In genomic region chr2:180573951-180574350, GRCh38 we compare ENCODE assay signal across 16 cellular contexts.
A peak's percentile ranks its signal among the peaks of the same experiment; 100 is the strongest.
DNase-seq lines count a peak whose midpoint lies in the region; ATAC-seq and TF ChIP-seq lines count a peak whose summit lies in the region.
"Had no signal": no experiment of that assay in that cellular context is flagged by ENCODE, and none has a peak within 500 bp of the region (broad histone marks: within the 10 kb centered on the region; RNA-seq: fewer than 3 reads in every experiment).

No MANE protein-coding gene starts in this region.

- no peaks in the 10 kb centered on the region for H3K36me3 ChIP-seq in MM.1S (replicated peaks; ENCODE audit: insufficient read depth, low read length)
- H3K36me3 ChIP-seq: heart right ventricle had no signal

- H3K27me3 ChIP-seq in foreskin keratinocyte, result no peaks in the 10 kb centered on the region
- H3K27me3 ChIP-seq in MM.1S (replicated peaks; ENCODE audit: insufficient read depth, low read length), result no peaks in the 10 kb centered on the region
- H3K27me3 ChIP-seq: heart right ventricle had no signal

- H3K27ac Mint-ChIP-seq in activated T-cell treated with anti-CD3 and anti-CD28 coated beads, Interleukin-2, amount 50 U/mL, for 24 hours, result no peak overlapping the region
- H3K27ac Mint-ChIP-seq: activated naive CD4-positive, alpha-beta T cell treated with anti-CD3 and anti-CD28 coated beads for 36 hours; progenitor cell of endocrine pancreas had no signal

- DNase-seq in COLO668 (lab: John Stamatoyannopoulos, UW; ENCODE audit: unreplicated experiment) (peak; percentile 24), HPDE6-E6E7 (ENCODE audit: extremely low spot score) (peak; percentile 56), RWPE1 (ENCODE audit: low spot score) (peak; percentile 78), foreskin keratinocyte (peak; percentile 76 to 84), ureter (ENCODE audit: low spot score) (no peak), MM.1S (no peak), coronary artery (ENCODE audit: low spot score) (no peak)
- no peak for DNase-seq in activated T-cell treated with anti-CD3 and anti-CD28 coated beads, Interleukin-2, amount 50 U/mL, for 24 hours
- DNase-seq: activated CD8-positive, alpha-beta memory T cell treated with anti-CD3 and anti-CD28 coated beads for 24 hours; activated naive CD4-positive, alpha-beta T cell treated with anti-CD3 and anti-CD28 coated beads for 36 hours; DMS79 treated with DMSO at 0.1 percent for 48 hours; heart right ventricle; left cardiac atrium; substantia nigra had no signal

- no peak overlapping the region for H3K4me3 Mint-ChIP-seq in activated T-cell treated with anti-CD3 and anti-CD28 coated beads, Interleukin-2, amount 50 U/mL, for 24 hours
- H3K4me3 Mint-ChIP-seq: activated naive CD4-positive, alpha-beta T cell treated with anti-CD3 and anti-CD28 coated beads for 36 hours; central memory CD8-positive, alpha-beta T cell had no signal

- H3K4me3 ChIP-seq in MM.1S (ENCODE audit: low read length), result no peak overlapping the region
- no peak overlapping the region for H3K4me3 ChIP-seq in coronary artery
- H3K4me3 ChIP-seq: heart right ventricle had no signal

- H3K4me1 Mint-ChIP-seq in activated T-cell treated with anti-CD3 and anti-CD28 coated beads, Interleukin-2, amount 50 U/mL, for 24 hours (ENCODE audit: low read depth), result no peaks in the 10 kb centered on the region
- H3K4me1 Mint-ChIP-seq: central memory CD8-positive, alpha-beta T cell had no signal

- no peaks in the 10 kb centered on the region for H3F3A ChIP-seq in MM.1S (ENCODE audit: insufficient read depth, low read length)

- H4K20me1 ChIP-seq in MM.1S (ENCODE audit: insufficient read depth, low read length), result no peaks in the 10 kb centered on the region

- H3K79me2 ChIP-seq in MM.1S (ENCODE audit: low read length), result no peaks in the 10 kb centered on the region

- H3K9me2 ChIP-seq in MM.1S (replicated peaks; ENCODE audit: insufficient read depth, low read length), result 0 out of 2 replicates have a peak, but pooled peaks cover 3% of the 10 kb centered on the region

- H3K27ac ChIP-seq in RWPE1 (no peak overlapping the region), foreskin keratinocyte (no peak overlapping the region), MM.1S (ENCODE audit: low read length) (no peak overlapping the region), coronary artery (no peak overlapping the region)
- H3K27ac ChIP-seq: heart right ventricle had no signal

- POLR2A ChIA-PET in RWPE1 (lab: Yijun Ruan, JAX; ENCODE audit: low non-redundant PET), result no interaction called here

- H3K4me2 ChIP-seq in MM.1S (ENCODE audit: low read depth, low read length), result no peak overlapping the region

- no peaks in the 10 kb centered on the region for H3K9me3 ChIP-seq in MM.1S (replicated peaks; ENCODE audit: insufficient read depth, low read length)
- H3K9me3 ChIP-seq: heart right ventricle had no signal

- H2AFZ ChIP-seq in MM.1S (ENCODE audit: low read length), result no peak overlapping the region

- H3K9ac ChIP-seq in MM.1S (ENCODE audit: low read length), result no peak overlapping the region

- no peaks in the 10 kb centered on the region for H3K9me3 Mint-ChIP-seq in activated T-cell treated with anti-CD3 and anti-CD28 coated beads, Interleukin-2, amount 50 U/mL, for 24 hours
- H3K9me3 Mint-ChIP-seq: activated naive CD4-positive, alpha-beta T cell treated with anti-CD3 and anti-CD28 coated beads for 36 hours; central memory CD8-positive, alpha-beta T cell had no signal

- CTCF ChIA-PET in RWPE1 (lab: Yijun Ruan, JAX), result no interaction called here

- H3K36me3 Mint-ChIP-seq in activated T-cell treated with anti-CD3 and anti-CD28 coated beads, Interleukin-2, amount 50 U/mL, for 24 hours (ENCODE audit: low read depth), result no peaks in the 10 kb centered on the region

- ATAC-seq in foreskin keratinocyte, result peak; percentile 99
- ATAC-seq: heart right ventricle, left cardiac atrium had no signal

- no peaks in the 10 kb centered on the region for H3K27me3 Mint-ChIP-seq in activated T-cell treated with anti-CD3 and anti-CD28 coated beads, Interleukin-2, amount 50 U/mL, for 24 hours
- H3K27me3 Mint-ChIP-seq: progenitor cell of endocrine pancreas had no signal

- H3K4me1 ChIP-seq in foreskin keratinocyte, result peaks cover 7% of the 10 kb centered on the region
- H3K4me1 ChIP-seq in MM.1S (ENCODE audit: low read length), result no peaks in the 10 kb centered on the region
- H3K4me1 ChIP-seq: heart right ventricle had no signal

- TF ChIP-seq CTCF in RWPE1 (conservative IDR thresholded peaks at IDR 0.05; ENCODE audit: low read depth), result no peak
- TF ChIP-seq CTCF in foreskin keratinocyte (conservative IDR thresholded peaks at IDR 0.05), result no peak
- TF ChIP-seq CTCF in MM.1S (IDR thresholded peaks at IDR 0.05; ENCODE audit: low read length), result no peak
- TF ChIP-seq CTCF in coronary artery (IDR thresholded peaks at IDR 0.05), result no peak

Comparison
In these comparisons a context has a peak if more than half of its experiments do, and no peak if none do; other contexts are left out.
1. DNase-seq: peak in COLO668 (single experiment), HPDE6-E6E7 (single experiment), RWPE1 (single experiment) and foreskin keratinocyte (2 of 2); none in ureter (single experiment), MM.1S (single experiment), activated T-cell treated with anti-CD3 and anti-CD28 coated beads, Interleukin-2, amount 50 U/mL, for 24 hours (single experiment) and coronary artery (single experiment).